Comparison of ENCODE assay signal across 8 cellular contexts in genomic region chr1:45803299-45803780, GRCh38. TPM values are rescaled to one million over a fixed set of nuclear protein-coding genes. Genes with fewer than 3 reads are reported as not detected.
DNase-seq lines count a peak whose midpoint lies in the region; ATAC-seq and TF ChIP-seq lines count a peak whose summit lies in the region.

Gene MAST2 (plus strand): TSS chr1:45803612. CDS start chr1:45803896, 284 bp downstream.

- H3K4me3 ChIP-seq in right atrium auricular region: peak within 1 kb of the TSS; percentile 54 to 62
- H3K4me3 ChIP-seq in psoas muscle: peak within 1 kb of the TSS; percentile 75

- peak; percentile 84 for ATAC-seq in HG02852 (IDR thresholded peaks at IDR 0.05; ENCODE audit: unreplicated experiment)
- ATAC-seq in T-helper 17 cell: peak; percentile 96
- ATAC-seq in psoas muscle: peak; percentile 92 to 96 (median 93)

- peak within 1 kb of the TSS; percentile 82 to 90 for H3K27ac ChIP-seq in right atrium auricular region
- H3K27ac ChIP-seq in psoas muscle: peak within 1 kb of the TSS; percentile 93

- peak within 1 kb of the TSS; percentile 77 for H3K27ac Mint-ChIP-seq in T-helper 17 cell

- H3K36me3 ChIP-seq in right atrium auricular region: no peaks in the 10 kb centered on the region
- peaks cover 0 to 24% of the 10 kb centered on the region in 2 donors for H3K36me3 ChIP-seq in psoas muscle (ENCODE audit: insufficient read depth in 1 of 2, low read depth in 1 of 2)

- H3K27me3 Mint-ChIP-seq in T-helper 17 cell: no peaks in the 10 kb centered on the region

- intact Hi-C loops in psoas muscle (cut with DNase I): loop anchor here (2.0 to 10.0 kb wide), 4 partner anchors 51 to 119 kb away; partner anchors contain the start of genes GPBP1L1 (in 2 of the 2), IPP (in 2 of the 2) and TMEM69 (in 2 of the 2)

- in situ Hi-C loops in GM13976 (cut with MboI; ENCODE audit: low sequenced_read_pairs, unreplicated experiment): no loop called here

- no peaks in the 10 kb centered on the region for H3K9me3 ChIP-seq in T-helper 17 cell (ENCODE audit: control insufficient read depth, low read length, poor library complexity, severe bottlenecking)
- no peaks in the 10 kb centered on the region for H3K9me3 ChIP-seq in right atrium auricular region
- H3K9me3 ChIP-seq in psoas muscle: no peaks in the 10 kb centered on the region

- H3K4me1 Mint-ChIP-seq in T-helper 17 cell: peaks cover 30% of the 10 kb centered on the region

- no peak for TF ChIP-seq CTCF in GM13976 (IDR thresholded peaks at IDR 0.05; ENCODE audit: borderline replicate concordance, control extremely low read depth, extremely low read depth, insufficient read depth, missing control alignments)
- TF ChIP-seq CTCF in right atrium auricular region (IDR thresholded peaks at IDR 0.05): no peak
- TF ChIP-seq CTCF in psoas muscle (IDR thresholded peaks at IDR 0.05): no peak

- no peaks in the 10 kb centered on the region for H3K27me3 ChIP-seq in right atrium auricular region
- H3K27me3 ChIP-seq in psoas muscle (ENCODE audit: insufficient read depth in 3 of 3, low read length in 2 of 3): no peaks in the 10 kb centered on the region

- peaks cover 0 to 12% of the 10 kb centered on the region in 2 donors for H3K4me1 ChIP-seq in right atrium auricular region
- H3K4me1 ChIP-seq in psoas muscle: peaks cover 33% of the 10 kb centered on the region

- peak within 1 kb of the TSS; percentile 99 for H3K4me3 Mint-ChIP-seq in T-helper 17 cell

- WGBS in psoas muscle, 3 donors: 0 to 2% (median 1%) methylated on average over 42 to 57 of the region's 58 CpGs

- DNase-seq in GM13976 (ENCODE audit: low spot score): peak; percentile 97
- peak; percentile 84 for DNase-seq in NCI-H146 (lab: John Stamatoyannopoulos, UW)
- peak; percentile 75 to 79 (median 76) for DNase-seq in T-helper 17 cell
- peak; percentile 86 for DNase-seq in amniotic stem cell (lab: John Stamatoyannopoulos, UW)
- DNase-seq in right atrium auricular region (ENCODE audit: low spot score): peak; percentile 85
- peak; percentile 94 to 95 for DNase-seq in psoas muscle
- peak; percentile 87 for DNase-seq in ureter (ENCODE audit: low spot score)

- H3K36me3 Mint-ChIP-seq in T-helper 17 cell (ENCODE audit: low read depth): peaks cover 6% of the 10 kb centered on the region

RNA-seq across cellular contexts. Expression of gene MAST2, which starts in this region (rescaled TPM):
- 10 to 100 TPM; 10.0 to 13.7 TPM for total RNA-seq in T-helper 17 cell
- total RNA-seq in right atrium auricular region: 10 to 100 TPM; 44.5 to 52.1 TPM
- total RNA-seq in psoas muscle: 100 to 1,000 TPM; 159 to 266 (median 243) TPM
- 100 to 1,000 TPM in 2 of 3 donors, 10 to 100 TPM in 1; 97.8 to 142 (median 126) TPM for polyA plus RNA-seq in psoas muscle
- total RNA-seq in ureter: 27.1 TPM

Comparison
In these comparisons a context has a peak if more than half of its experiments do, and no peak if none do; other contexts are left out.
1. Peak in every context shown above with its lines: DNase-seq, ATAC-seq, H3K4me3 ChIP-seq and H3K27ac ChIP-seq.